Comparison of ENCODE assay signal across 17 cellular contexts in genomic region chr3:129741794-129742193, GRCh38.
DNase-seq lines count a peak whose midpoint lies in the region; ATAC-seq, FAIRE-seq and TF ChIP-seq lines count a peak whose summit lies in the region.
"Had no signal": no experiment of that assay in that cellular context is flagged by ENCODE, and none has a peak within 500 bp of the region (broad histone marks: within the 10 kb centered on the region; RNA-seq: fewer than 3 reads in every experiment).

No MANE protein-coding gene starts in this region.

- no peaks in the 10 kb centered on the region for H3K9me3 ChIP-seq in astrocyte (ENCODE audit: insufficient read depth, low read depth, low read length)
- H3K9me3 ChIP-seq: BLaER1 treated with 17β-estradiol and CSF1 and Interleukin-3, amounts not matched to agents 10 nM and 100 nM; Caco-2; HAP-1 had no signal

- no peak overlapping the region for H3K4me2 ChIP-seq in astrocyte (ENCODE audit: low read length)

- H3K27ac Mint-ChIP-seq in activated T-cell treated with anti-CD3 and anti-CD28 coated beads, Interleukin-2, amount 50 U/mL, for 72 hours, result peak overlapping the region; percentile 40
- no peak overlapping the region for H3K27ac Mint-ChIP-seq in astrocyte (ENCODE audit: unreplicated experiment)
- H3K27ac Mint-ChIP-seq in nephron, result peak overlapping the region in 2 of 3 experiments; percentile 6 to 20
- no peak overlapping the region for H3K27ac Mint-ChIP-seq in activated naive CD4-positive, alpha-beta T cell treated with anti-CD3 and anti-CD28 coated beads for 36 hours

- no peak for TF ChIP-seq CTCF in astrocyte (IDR thresholded peaks at IDR 0.05; ENCODE audit: insufficient read depth, low read depth, low read length)
- TF ChIP-seq CTCF in nephron (IDR thresholded peaks at IDR 0.05; ENCODE audit: unreplicated experiment in 3 of 3), result no peak

- no peaks in the 10 kb centered on the region for H3K27me3 ChIP-seq in astrocyte (ENCODE audit: insufficient read depth, low read length)
- H3K27me3 ChIP-seq: BLaER1 treated with 17β-estradiol and CSF1 and Interleukin-3, amounts not matched to agents 10 nM and 100 nM had no signal

- H4K20me1 ChIP-seq in astrocyte (ENCODE audit: insufficient read depth, low read length), result peaks cover 14% of the 10 kb centered on the region

- no peaks in the 10 kb centered on the region for H3K9me3 Mint-ChIP-seq in activated T-cell treated with anti-CD3 and anti-CD28 coated beads, Interleukin-2, amount 50 U/mL, for 72 hours
- no peaks in the 10 kb centered on the region for H3K9me3 Mint-ChIP-seq in activated T-cell treated with anti-CD3 and anti-CD28 coated beads, Interleukin-2, amount 50 U/mL, for 4 hours
- H3K9me3 Mint-ChIP-seq in astrocyte (ENCODE audit: unreplicated experiment) (no peaks in the 10 kb centered on the region), nephron (no peaks in the 10 kb centered on the region)
- H3K9me3 Mint-ChIP-seq in activated naive CD4-positive, alpha-beta T cell treated with anti-CD3 and anti-CD28 coated beads for 36 hours, result no peaks in the 10 kb centered on the region
- H3K9me3 Mint-ChIP-seq: CD4-positive, CD25-positive, alpha-beta regulatory T cell; CD8-positive, alpha-beta memory T cell had no signal

- no peak for ATAC-seq in activated T-cell treated with anti-CD3 and anti-CD28 coated beads, Interleukin-2, amount 50 U/mL, for 72 hours (replicated peaks in 1 of 2)
- ATAC-seq in activated T-cell treated with anti-CD3 and anti-CD28 coated beads, Interleukin-2, amount 50 U/mL, for 4 hours, result no peak

- H3K79me2 ChIP-seq in astrocyte (ENCODE audit: insufficient read depth, low read length), result peaks cover 9% of the 10 kb centered on the region

- H3K9ac ChIP-seq in astrocyte (ENCODE audit: low read length), result no peak overlapping the region
- H3K9ac ChIP-seq: BLaER1 treated with 17β-estradiol and CSF1 and Interleukin-3, amounts not matched to agents 10 nM and 100 nM had no signal

- no peaks in the 10 kb centered on the region for H3K36me3 Mint-ChIP-seq in activated T-cell treated with anti-CD3 and anti-CD28 coated beads, Interleukin-2, amount 50 U/mL, for 72 hours (ENCODE audit: insufficient read depth in 2 of 2)
- H3K36me3 Mint-ChIP-seq in activated T-cell treated with anti-CD3 and anti-CD28 coated beads, Interleukin-2, amount 50 U/mL, for 4 hours (ENCODE audit: insufficient read depth), result peaks cover 6% of the 10 kb centered on the region
- peaks cover 4% of the 10 kb centered on the region for H3K36me3 Mint-ChIP-seq in astrocyte (ENCODE audit: low read depth, unreplicated experiment)
- H3K36me3 Mint-ChIP-seq in nephron (ENCODE audit: low read depth), result peaks cover 4% of the 10 kb centered on the region
- H3K36me3 Mint-ChIP-seq in activated naive CD4-positive, alpha-beta T cell treated with anti-CD3 and anti-CD28 coated beads for 36 hours (ENCODE audit: low read depth), result peaks cover 2% of the 10 kb centered on the region

- H3K4me1 ChIP-seq in astrocyte (ENCODE audit: insufficient read depth, low read length), result no peaks in the 10 kb centered on the region

- H3K27me3 Mint-ChIP-seq in activated T-cell treated with anti-CD3 and anti-CD28 coated beads, Interleukin-2, amount 50 U/mL, for 72 hours (ENCODE audit: low read depth), result no peaks in the 10 kb centered on the region
- H3K27me3 Mint-ChIP-seq in activated T-cell treated with anti-CD3 and anti-CD28 coated beads, Interleukin-2, amount 50 U/mL, for 4 hours (ENCODE audit: low read depth), result no peaks in the 10 kb centered on the region
- H3K27me3 Mint-ChIP-seq in astrocyte (ENCODE audit: low read depth, unreplicated experiment), result no peaks in the 10 kb centered on the region
- no peaks in the 10 kb centered on the region for H3K27me3 Mint-ChIP-seq in nephron (ENCODE audit: low read depth)
- no peaks in the 10 kb centered on the region for H3K27me3 Mint-ChIP-seq in activated naive CD4-positive, alpha-beta T cell treated with anti-CD3 and anti-CD28 coated beads for 36 hours (ENCODE audit: low read depth)
- H3K27me3 Mint-ChIP-seq: CD4-positive, CD25-positive, alpha-beta regulatory T cell; CD8-positive, alpha-beta memory T cell had no signal

- H3K36me3 ChIP-seq in astrocyte (ENCODE audit: insufficient read depth, low read length), result no peaks in the 10 kb centered on the region
- H3K36me3 ChIP-seq: HAP-1 had no signal

- CTCF ChIA-PET in activated naive CD4-positive, alpha-beta T cell treated with anti-CD3 and anti-CD28 coated beads for 36 hours (lab: Charles Lee), result no interaction called here

- DNase-seq in activated T-cell treated with anti-CD3 and anti-CD28 coated beads, Interleukin-2, amount 50 U/mL, for 72 hours, result no peak
- DNase-seq in activated T-cell treated with anti-CD3 and anti-CD28 coated beads, Interleukin-2, amount 50 U/mL, for 4 hours, result no peak
- DNase-seq in astrocyte (ENCODE audit: low read depth), result peak; percentile 7
- no peak for DNase-seq in HT-29 (ENCODE audit: low spot score)
- no peak for DNase-seq in NCI-H1436 treated with DMSO at 0.1 percent for 48 hours (lab: John Stamatoyannopoulos, UW)
- DNase-seq in activated naive CD4-positive, alpha-beta T cell treated with anti-CD3 and anti-CD28 coated beads for 36 hours, result no peak
- DNase-seq: 8988T; Caco-2; CD4-positive, CD25-positive, alpha-beta regulatory T cell; CD8-positive, alpha-beta memory T cell had no signal

- H3K27ac ChIP-seq in astrocyte (ENCODE audit: low read depth, low read length), result no peak overlapping the region
- H3K27ac ChIP-seq: BLaER1 treated with 17β-estradiol and CSF1 and Interleukin-3, amounts not matched to agents 10 nM and 100 nM had no signal

- intact Hi-C loops in activated naive CD4-positive, alpha-beta T cell treated with anti-CD3 and anti-CD28 coated beads for 36 hours (cut with micrococcal nuclease), result no loop called here

- H3K4me3 ChIP-seq in astrocyte (ENCODE audit: insufficient read depth, low read depth, low read length), result no peak overlapping the region
- H3K4me3 ChIP-seq: BLaER1 treated with 17β-estradiol and CSF1 and Interleukin-3, amounts not matched to agents 10 nM and 100 nM; HAP-1 had no signal

- H3K4me1 Mint-ChIP-seq in activated T-cell treated with anti-CD3 and anti-CD28 coated beads, Interleukin-2, amount 50 U/mL, for 72 hours (ENCODE audit: low read depth), result peaks cover 5% of the 10 kb centered on the region
- H3K4me1 Mint-ChIP-seq in activated T-cell treated with anti-CD3 and anti-CD28 coated beads, Interleukin-2, amount 50 U/mL, for 4 hours (ENCODE audit: low read depth), result peaks cover 19% of the 10 kb centered on the region
- H3K4me1 Mint-ChIP-seq in astrocyte (ENCODE audit: low read depth, unreplicated experiment), result peaks cover 7% of the 10 kb centered on the region
- H3K4me1 Mint-ChIP-seq in nephron, result peaks cover 18% of the 10 kb centered on the region
- peaks cover 18% of the 10 kb centered on the region for H3K4me1 Mint-ChIP-seq in activated naive CD4-positive, alpha-beta T cell treated with anti-CD3 and anti-CD28 coated beads for 36 hours (ENCODE audit: low read depth)

- no peak for FAIRE-seq in astrocyte (lab: Jason Lieb, UNC)
- FAIRE-seq: G401.6, GM12891, GM19239, H1 had no signal

- H2AFZ ChIP-seq in astrocyte (ENCODE audit: low read depth, low read length), result no peak overlapping the region

- no peak overlapping the region for H3K4me3 Mint-ChIP-seq in activated T-cell treated with anti-CD3 and anti-CD28 coated beads, Interleukin-2, amount 50 U/mL, for 72 hours
- H3K4me3 Mint-ChIP-seq in activated T-cell treated with anti-CD3 and anti-CD28 coated beads, Interleukin-2, amount 50 U/mL, for 4 hours, result no peak overlapping the region
- H3K4me3 Mint-ChIP-seq in astrocyte (ENCODE audit: unreplicated experiment) (no peak overlapping the region), nephron (no peak overlapping the region)
- no peak overlapping the region for H3K4me3 Mint-ChIP-seq in activated naive CD4-positive, alpha-beta T cell treated with anti-CD3 and anti-CD28 coated beads for 36 hours
- H3K4me3 Mint-ChIP-seq: CD4-positive, CD25-positive, alpha-beta regulatory T cell; CD8-positive, alpha-beta memory T cell had no signal

Comparison
In these comparisons a context has a peak if more than half of its experiments do, and no peak if none do; other contexts are left out.
1. H3K27ac Mint-ChIP-seq: peak in activated T-cell treated with anti-CD3 and anti-CD28 coated beads, Interleukin-2, amount 50 U/mL, for 72 hours (single experiment) and nephron (2 of 3); none in astrocyte (single experiment) and activated naive CD4-positive, alpha-beta T cell treated with anti-CD3 and anti-CD28 coated beads for 36 hours (single experiment).